8 cellular contexts compared by ENCODE assay signal in genomic region chr4:119022520-119022919, GRCh38.
A peak's percentile ranks its signal among the peaks of the same experiment; 100 is the strongest.
DNase-seq lines count a peak whose midpoint lies in the region; ATAC-seq, FAIRE-seq and TF ChIP-seq lines count a peak whose summit lies in the region.
"Not testable (repeated sequence)": the region's sequence is repeated elsewhere in the genome, so short reads cannot be mapped to it uniquely, and the experiment has no call there.

No MANE protein-coding gene starts in this region.

- not testable (repeated sequence) for DNase-seq in WTC11 (ENCODE audit: low spot score); esophagus muscularis mucosa (ENCODE audit: extremely low spot score); pancreas; gastrocnemius medialis; thoracic aorta (ENCODE audit: low spot score); uterus

- TF ChIP-seq EP300 in esophagus muscularis mucosa (IDR thresholded peaks at IDR 0.05); gastroesophageal sphincter (IDR thresholded peaks at IDR 0.05): not testable (repeated sequence)

- not testable (repeated sequence) for H3K36me3 Mint-ChIP-seq in WTC11

- H3K4me1 Mint-ChIP-seq in WTC11 = peaks cover 40% of the 10 kb centered on the region

- H3K36me3 ChIP-seq in esophagus muscularis mucosa, gastroesophageal sphincter, pancreas, gastrocnemius medialis, thoracic aorta, uterus: not testable (repeated sequence)

- not testable (repeated sequence) for H3K4me3 Mint-ChIP-seq in WTC11

- not testable (repeated sequence) for H3K9me3 Mint-ChIP-seq in WTC11

- WGBS in esophagus muscularis mucosa = 91% methylated on average over 4 of the region's 4 CpGs
- WGBS in gastroesophageal sphincter (ENCODE audit: low coverage in 1 of 2), 2 donors = 97 to 98% methylated on average over 4 of the region's 4 CpGs
- 93 to 94% methylated on average over 4 of the region's 4 CpGs for WGBS in pancreas, 2 donors

- TF ChIP-seq POLR2A in esophagus muscularis mucosa (IDR thresholded peaks at IDR 0.05; ENCODE audit: low read depth); gastroesophageal sphincter (IDR thresholded peaks at IDR 0.05); gastrocnemius medialis (IDR thresholded peaks at IDR 0.05); uterus (IDR thresholded peaks at IDR 0.05): not testable (repeated sequence)

- H3K27ac ChIP-seq in esophagus muscularis mucosa (replicated peaks in 1 of 4) (peak overlapping the region; percentile 91 to 98 (median 94)), gastroesophageal sphincter (peak overlapping the region; percentile 90 to 100 (median 97)), gastrocnemius medialis (peak overlapping the region; percentile 94 to 98 (median 96)), thoracic aorta (peak overlapping the region; percentile 85 to 97), uterus (peak overlapping the region; percentile 93 to 99)
- H3K27ac ChIP-seq in pancreas = not testable (repeated sequence)

- not testable (repeated sequence) for H3K27me3 Mint-ChIP-seq in WTC11 (ENCODE audit: low read depth)

- POLR2A ChIA-PET in WTC11 (lab: Charles Lee) = not testable (repeated sequence)

- H3K27ac Mint-ChIP-seq in WTC11 = not testable (repeated sequence)

- in situ Hi-C loops in gastrocnemius medialis (cut with MboI; ENCODE audit: low sequenced_read_pairs in 4 of 4) = not testable (repeated sequence)

- FAIRE-seq in G401.6 (lab: Jason Lieb, UNC) (peak; percentile 19), pancreas (lab: Jason Lieb, UNC) (peak; percentile 9)

- not testable (repeated sequence) for ATAC-seq in WTC11; gastroesophageal sphincter; pancreas; gastrocnemius medialis; thoracic aorta (ENCODE audit: insufficient number of reproducible peaks, low FRiP score, low read depth)

- peaks cover 30 to 84% (median 56%) of the 10 kb centered on the region in 4 donors for H3K4me1 ChIP-seq in esophagus muscularis mucosa
- peaks cover 0 to 64% (median 18%) of the 10 kb centered on the region in 3 donors for H3K4me1 ChIP-seq in gastroesophageal sphincter
- peaks cover 0 to 13% (median 7%) of the 10 kb centered on the region in 3 donors for H3K4me1 ChIP-seq in pancreas
- H3K4me1 ChIP-seq in gastrocnemius medialis = peaks cover 29 to 39% of the 10 kb centered on the region in 2 donors
- peaks cover 39 to 68% of the 10 kb centered on the region in 2 donors for H3K4me1 ChIP-seq in thoracic aorta (ENCODE audit: control insufficient read depth in 1 of 2, low read depth in 2 of 2)
- not testable (repeated sequence) for H3K4me1 ChIP-seq in uterus

- CTCF ChIA-PET in WTC11 (lab: Charles Lee) = interaction anchor here (0.6 kb wide), 1 partner anchor 35 kb away, joined by 4 read pairs; no protein-coding TSS in a partner anchor

- not testable (repeated sequence) for H3K27me3 ChIP-seq in esophagus muscularis mucosa; gastroesophageal sphincter; pancreas; gastrocnemius medialis; thoracic aorta (replicated peaks; ENCODE audit: insufficient read depth); uterus

- H3K9me3 ChIP-seq in esophagus muscularis mucosa, gastroesophageal sphincter, pancreas, gastrocnemius medialis, thoracic aorta, uterus: not testable (repeated sequence)

- intact Hi-C loops in esophagus muscularis mucosa (cut with DNase I); pancreas (cut with DNase I); gastrocnemius medialis (cut with DNase I; ENCODE audit: low total_unique reads); uterus (cut with DNase I; ENCODE audit: low total_unique reads): not testable (repeated sequence)

- not testable (repeated sequence) for H3K4me3 ChIP-seq in esophagus muscularis mucosa, gastroesophageal sphincter, pancreas, gastrocnemius medialis, thoracic aorta, uterus

- TF ChIP-seq CTCF in WTC11 (IDR thresholded peaks at IDR 0.05); esophagus muscularis mucosa (IDR thresholded peaks at IDR 0.05); gastroesophageal sphincter (IDR thresholded peaks at IDR 0.05); pancreas (IDR thresholded peaks at IDR 0.05); gastrocnemius medialis (IDR thresholded peaks at IDR 0.05 in 4 of 5, conservative IDR thresholded peaks at IDR 0.05 in 1 of 5); thoracic aorta (IDR thresholded peaks at IDR 0.05); uterus (IDR thresholded peaks at IDR 0.05): not testable (repeated sequence)

TF ChIP-seq in WTC11, 78 proteins besides CTCF, POLR2A, EP300 and RAD21:
- TF ChIP-seq ZNF121 (CRISPR knock-in tag; IDR thresholded peaks at IDR 0.05) (peak; percentile 63; the same call in 1 of the 2 replicates), HMGA2 (CRISPR knock-in tag; IDR thresholded peaks at IDR 0.05) (peak; percentile 100)
